8 cellular contexts compared by ENCODE assay signal in the genomic region with DNA sequence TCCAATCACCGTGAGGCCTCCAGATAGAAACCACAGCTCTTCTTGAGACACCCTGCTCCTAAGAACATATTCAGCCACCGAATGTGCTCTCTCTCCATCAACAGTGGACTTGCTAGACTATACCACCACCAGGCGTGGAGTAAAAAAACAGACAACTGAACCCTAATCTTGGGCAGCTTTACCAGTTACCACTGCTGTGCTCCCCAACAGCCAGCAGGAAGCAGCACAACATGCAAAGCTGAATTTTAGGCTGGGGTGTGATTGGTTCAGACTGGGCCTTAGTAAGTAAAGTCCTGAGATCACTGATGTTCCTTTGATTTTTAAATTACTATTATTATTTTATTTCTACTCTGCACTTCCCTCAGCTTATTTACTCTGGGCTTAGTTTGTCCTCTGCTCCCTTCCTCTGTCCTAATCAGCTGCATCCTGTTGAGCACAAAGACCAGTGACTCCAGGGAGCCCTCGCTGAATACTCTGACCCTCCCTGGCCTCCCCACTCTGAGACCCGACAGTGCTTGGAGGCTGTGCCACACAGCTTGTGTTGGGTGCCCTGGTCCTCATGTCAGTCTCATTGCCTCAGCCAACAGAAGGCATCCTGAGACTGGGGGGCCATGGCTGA. TPM values are rescaled to one million over a fixed set of nuclear protein-coding genes. Genes with fewer than 3 reads are reported as not detected.
A peak's percentile ranks its signal among the peaks of the same experiment; 100 is the strongest.
DNase-seq lines count a peak whose midpoint lies in the region; ATAC-seq and TF ChIP-seq lines count a peak whose summit lies in the region.

No MANE protein-coding gene starts in this region.

- H3K79me2 ChIP-seq in smooth muscle cell (ENCODE audit: low read depth) = no peaks in the 10 kb centered on the region

- peaks cover 16% of the 10 kb centered on the region for H3K4me1 Mint-ChIP-seq in activated naive CD4-positive, alpha-beta T cell treated with anti-CD3 and anti-CD28 coated beads for 36 hours (ENCODE audit: low read depth)

- CTCF ChIA-PET in activated naive CD4-positive, alpha-beta T cell treated with anti-CD3 and anti-CD28 coated beads for 36 hours (lab: Charles Lee) = interaction anchor here (0.6 to 3.3 kb wide), 25 partner anchors 8 to 544 kb away, joined by 3 to 44 read pairs (median 4); a partner anchor contains a TSS

- no peaks in the 10 kb centered on the region for H4K20me1 ChIP-seq in smooth muscle cell (ENCODE audit: low read depth)

- H3K36me3 Mint-ChIP-seq in activated naive CD4-positive, alpha-beta T cell treated with anti-CD3 and anti-CD28 coated beads for 36 hours (ENCODE audit: low read depth) = no peaks in the 10 kb centered on the region

- H3K4me3 Mint-ChIP-seq in activated naive CD4-positive, alpha-beta T cell treated with anti-CD3 and anti-CD28 coated beads for 36 hours = no peak overlapping the region

- no peaks in the 10 kb centered on the region for H3K9me3 ChIP-seq in smooth muscle cell (replicated peaks; ENCODE audit: low read depth)

- H3K4me1 ChIP-seq in smooth muscle cell (ENCODE audit: low read depth) = no peaks in the 10 kb centered on the region

- no peak overlapping the region for H3K9ac ChIP-seq in smooth muscle cell (ENCODE audit: low read depth)

- DNase-seq in DMS53 treated with DMSO at 0.1 percent for 48 hours (lab: John Stamatoyannopoulos, UW; ENCODE audit: unreplicated experiment) (peak; percentile 64), RKO (ENCODE audit: low spot score) (peak; percentile 18), head of caudate nucleus (peak in 35 of 42 donors; percentile 28 to 85 (median 64)), smooth muscle cell (lab: John Stamatoyannopoulos, UW; ENCODE audit: unreplicated experiment) (no peak), cortex of kidney (lab: John Stamatoyannopoulos, UW) (no peak), middle frontal gyrus (ENCODE audit: extremely low spot score, low spot score) (no peak)
- peak; percentile 80 for DNase-seq in activated naive CD4-positive, alpha-beta T cell treated with anti-CD3 and anti-CD28 coated beads for 36 hours

- H3K4me2 ChIP-seq in smooth muscle cell = no peak overlapping the region

- TF ChIP-seq CTCF in smooth muscle cell (IDR thresholded peaks at IDR 0.05; ENCODE audit: borderline replicate concordance, insufficient read depth, poor library complexity, severe bottlenecking) = peak; percentile 90

- no peak overlapping the region for H3K27ac ChIP-seq in smooth muscle cell (ENCODE audit: low read depth)

- intact Hi-C loops in activated naive CD4-positive, alpha-beta T cell treated with anti-CD3 and anti-CD28 coated beads for 36 hours (cut with micrococcal nuclease) = loop anchor here (1.0 to 5.0 kb wide), 6 partner anchors 76 to 587 kb away; a partner anchor contains a TSS
- intact Hi-C loops in head of caudate nucleus (cut with DNase I) = no loop called here

- no peaks in the 10 kb centered on the region for H3K9me3 Mint-ChIP-seq in activated naive CD4-positive, alpha-beta T cell treated with anti-CD3 and anti-CD28 coated beads for 36 hours

- no peak overlapping the region for H3K27ac Mint-ChIP-seq in activated naive CD4-positive, alpha-beta T cell treated with anti-CD3 and anti-CD28 coated beads for 36 hours

- no peak overlapping the region for H3K4me3 ChIP-seq in smooth muscle cell

- WGBS in smooth muscle cell (ENCODE audit: low lambda C conversion rate) = 50% methylated on average over 5 of the region's 5 CpGs

- H3F3A ChIP-seq in smooth muscle cell (ENCODE audit: low read depth) = no peaks in the 10 kb centered on the region

- peak; percentile 51 for ATAC-seq in HG03354 (IDR thresholded peaks at IDR 0.05; ENCODE audit: poor library complexity, severe bottlenecking, unreplicated experiment)

- H3K36me3 ChIP-seq in smooth muscle cell (ENCODE audit: low read depth) = no peaks in the 10 kb centered on the region

- H3K27me3 Mint-ChIP-seq in activated naive CD4-positive, alpha-beta T cell treated with anti-CD3 and anti-CD28 coated beads for 36 hours (ENCODE audit: low read depth) = no peaks in the 10 kb centered on the region

- H2AFZ ChIP-seq in smooth muscle cell (ENCODE audit: low read depth) = no peak overlapping the region

- no peaks in the 10 kb centered on the region for H3K27me3 ChIP-seq in smooth muscle cell (ENCODE audit: low read depth)

RNA-seq across cellular contexts. Expression of a gene that starts 21.9 kb away (rescaled TPM):
- total RNA-seq in activated naive CD4-positive, alpha-beta T cell treated with anti-CD3 and anti-CD28 coated beads for 36 hours = 10 to 100 TPM; 63.0 to 65.0 TPM
- total RNA-seq in smooth muscle cell = 37.6 and 49.0 TPM in 2 replicates
- 27.9 and 31.9 TPM in 2 replicates for polyA plus RNA-seq in smooth muscle cell

RNA-seq across cellular contexts. Expression of a gene that starts 25.9 kb away (rescaled TPM):
- 100 to 1,000 TPM; 164 to 168 TPM for total RNA-seq in activated naive CD4-positive, alpha-beta T cell treated with anti-CD3 and anti-CD28 coated beads for 36 hours
- 66.4 and 71.1 TPM in 2 replicates for total RNA-seq in smooth muscle cell
- polyA plus RNA-seq in smooth muscle cell = 74.5 and 77.2 TPM in 2 replicates

Comparison
In these comparisons a context has a peak if more than half of its experiments do, and no peak if none do; other contexts are left out.
1. DNase-seq: peak in DMS53 treated with DMSO at 0.1 percent for 48 hours (single experiment), RKO (single experiment), activated naive CD4-positive, alpha-beta T cell treated with anti-CD3 and anti-CD28 coated beads for 36 hours (single experiment) and head of caudate nucleus (35 of 42); none in smooth muscle cell (single experiment), cortex of kidney (single experiment) and middle frontal gyrus (single experiment).